13 cellular contexts compared by ENCODE assay signal in the genomic region with DNA sequence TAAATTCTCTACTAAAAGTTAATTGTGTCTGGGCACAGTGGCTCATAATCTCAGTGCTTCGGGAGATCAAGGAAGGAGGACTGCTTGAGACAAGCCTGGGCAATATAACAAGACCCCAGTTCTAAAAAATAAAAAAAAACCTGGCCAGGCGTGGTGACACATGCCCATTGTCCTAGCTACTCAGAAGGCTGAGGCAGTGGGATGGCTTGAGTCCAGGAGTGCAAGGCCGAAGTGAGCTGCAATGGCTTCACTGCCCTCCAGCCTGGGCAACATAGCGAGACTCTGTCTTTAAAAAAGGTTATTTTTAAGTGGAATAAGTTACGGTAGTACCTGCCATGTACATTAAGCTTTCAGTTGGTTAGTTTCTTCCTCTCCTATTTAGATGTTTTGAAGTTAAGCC. TPM values are rescaled to one million over a fixed set of nuclear protein-coding genes. Genes with fewer than 3 reads are reported as not detected.
DNase-seq lines count a peak whose midpoint lies in the region; ATAC-seq and TF ChIP-seq lines count a peak whose summit lies in the region.
"Had no signal": no experiment of that assay in that cellular context is flagged by ENCODE, and none has a peak within 500 bp of the region (broad histone marks: within the 10 kb centered on the region; RNA-seq: fewer than 3 reads in every experiment).

No MANE protein-coding gene starts in this region.

- no peaks in the 10 kb centered on the region for H4K20me1 ChIP-seq in GM23248 (ENCODE audit: insufficient read depth)
- H4K20me1 ChIP-seq in neural progenitor cell (ENCODE audit: low read depth), result no peaks in the 10 kb centered on the region

- peak overlapping the region; percentile 10 for H3K4me3 Mint-ChIP-seq in neural progenitor cell
- H3K4me3 Mint-ChIP-seq: stimulated activated naive B cell treated with anti-CD40 and anti-IgM and Interleukin-4, amounts not matched to agents 10 μg/mL and 1 μg/mL and 100 μg/mL, for 72 hours had no signal

- H3K79me2 ChIP-seq in GM23248 (ENCODE audit: insufficient read depth) (peaks cover 91% of the 10 kb centered on the region), neural progenitor cell (ENCODE audit: low read depth) (peaks cover 55% of the 10 kb centered on the region)

- H3K9me3 ChIP-seq in GM23248 (ENCODE audit: low read depth) (no peaks in the 10 kb centered on the region), SK-N-MC (ENCODE audit: low read depth, low read length) (no peaks in the 10 kb centered on the region), neural progenitor cell (ENCODE audit: low read depth) (no peaks in the 10 kb centered on the region)

- H3K36me3 Mint-ChIP-seq in neural progenitor cell, result peaks cover 13% of the 10 kb centered on the region

- no peaks in the 10 kb centered on the region for H3K9me2 ChIP-seq in GM23248 (ENCODE audit: insufficient read depth)

- H3K9ac ChIP-seq in GM23248 (peak overlapping the region; percentile 50; the same call in 1 of the 2 replicates), SK-N-MC (ENCODE audit: insufficient read length) (peak overlapping the region; percentile 79), neural progenitor cell (no peak overlapping the region)
- H3K9ac ChIP-seq: BLaER1 had no signal

- no peaks in the 10 kb centered on the region for H3K27me3 ChIP-seq in GM23248 (replicated peaks; ENCODE audit: insufficient read depth)
- no peaks in the 10 kb centered on the region for H3K27me3 ChIP-seq in neural progenitor cell
- H3K27me3 ChIP-seq: BLaER1 had no signal

- H3K4me1 ChIP-seq in GM23248 (ENCODE audit: insufficient read depth) (peaks cover 38% of the 10 kb centered on the region), neural progenitor cell (peaks cover 70% of the 10 kb centered on the region)

- peak overlapping the region; percentile 90 for H3K4me2 ChIP-seq in GM23248 (ENCODE audit: unreplicated experiment)
- peak overlapping the region; percentile 77 for H3K4me2 ChIP-seq in neural progenitor cell

- in situ Hi-C loops in GM23248 (cut with MboI), result no loop called here

- DNase-seq in GM23248 (peak; percentile 42), SK-N-MC (ENCODE audit: low read depth, low spot score) (no peak), epithelial cell of esophagus (ENCODE audit: low read depth) (peak; percentile 26), neural progenitor cell (ENCODE audit: low spot score) (no peak), activated gamma-delta T cell (lab: John Stamatoyannopoulos, UW) (no peak), medulla oblongata (ENCODE audit: extremely low spot score) (no peak)
- DNase-seq: activated naive CD4-positive, alpha-beta T cell; NCI-H2081; stimulated activated CD4-positive, alpha-beta T cell treated with anti-CD3 and anti-CD28 coated beads, Interleukin-2, amount 100 ng/mL, for 48 hours; stimulated activated naive B cell treated with anti-CD40 and anti-IgM and Interleukin-4, amounts not matched to agents 10 μg/mL and 1 μg/mL and 100 μg/mL, for 72 hours had no signal

- ATAC-seq in GM21737 (IDR thresholded peaks at IDR 0.05; ENCODE audit: unreplicated experiment) (no peak), GM21619 (IDR thresholded peaks at IDR 0.05; ENCODE audit: unreplicated experiment) (no peak)
- ATAC-seq: stimulated activated naive B cell treated with anti-CD40 and anti-IgM and Interleukin-4, amounts not matched to agents 10 μg/mL and 1 μg/mL and 100 μg/mL, for 72 hours had no signal

- peak overlapping the region; percentile 80 for H3K27ac ChIP-seq in GM23248
- peak overlapping the region; percentile 100 for H3K27ac ChIP-seq in SK-N-MC
- peak overlapping the region; percentile 76 for H3K27ac ChIP-seq in neural progenitor cell
- H3K27ac ChIP-seq: BLaER1 had no signal

- no peaks in the 10 kb centered on the region for H3K27me3 Mint-ChIP-seq in neural progenitor cell (ENCODE audit: insufficient read depth, low read depth)
- H3K27me3 Mint-ChIP-seq: stimulated activated naive B cell treated with anti-CD40 and anti-IgM and Interleukin-4, amounts not matched to agents 10 μg/mL and 1 μg/mL and 100 μg/mL, for 72 hours had no signal

- H3K36me3 ChIP-seq in GM23248 (ENCODE audit: low read depth) (no peaks in the 10 kb centered on the region), SK-N-MC (ENCODE audit: insufficient read depth, low read length) (peaks cover 2% of the 10 kb centered on the region), neural progenitor cell (no peaks in the 10 kb centered on the region)

- H3F3A ChIP-seq in GM23248 (ENCODE audit: insufficient read depth) (peaks cover 30% of the 10 kb centered on the region), neural progenitor cell (ENCODE audit: low read depth) (peaks cover 58% of the 10 kb centered on the region)

- H2AFZ ChIP-seq in GM23248, result no peak overlapping the region
- no peak overlapping the region for H2AFZ ChIP-seq in neural progenitor cell (replicated peaks)

- H3K4me1 Mint-ChIP-seq in neural progenitor cell, result peaks cover 46% of the 10 kb centered on the region

- no peak for TF ChIP-seq CTCF in epithelial cell of esophagus (IDR thresholded peaks at IDR 0.05; ENCODE audit: insufficient read depth, low read depth, low read length, missing control alignments)
- no peak for TF ChIP-seq CTCF in neural progenitor cell (IDR thresholded peaks at IDR 0.05)

- H3K9me3 Mint-ChIP-seq in neural progenitor cell, result peaks cover 2% of the 10 kb centered on the region
- H3K9me3 Mint-ChIP-seq: stimulated activated naive B cell treated with anti-CD40 and anti-IgM and Interleukin-4, amounts not matched to agents 10 μg/mL and 1 μg/mL and 100 μg/mL, for 72 hours had no signal

- H3K4me3 ChIP-seq in GM23248 (peak overlapping the region; percentile 47; the same call in 1 of the 2 replicates), SK-N-MC (peak overlapping the region; percentile 14; the same call in 1 of the 2 replicates), epithelial cell of esophagus (ENCODE audit: low read length) (no peak overlapping the region), neural progenitor cell (peak overlapping the region; percentile 14)
- H3K4me3 ChIP-seq: BLaER1 had no signal

- 66 to 77% methylated on average over 5 of the region's 5 CpGs for WGBS in GM23248 (ENCODE audit: low coverage in 1 of 2, low lambda C conversion rate in 2 of 2, missing lambda C conversion rate in 2 of 2), 2 experiments

- H3K27ac Mint-ChIP-seq in neural progenitor cell, result peak overlapping the region; percentile 47
- H3K27ac Mint-ChIP-seq: stimulated activated naive B cell treated with anti-CD40 and anti-IgM and Interleukin-4, amounts not matched to agents 10 μg/mL and 1 μg/mL and 100 μg/mL, for 72 hours had no signal

RNA-seq across cellular contexts. Expression of gene CDK14, which starts 28.9 kb away (rescaled TPM):
- total RNA-seq in GM23248 (2014; rRNA removed; shearing (Covaris generic)), result 21.2 and 24.9 TPM in 2 replicates
- 18.0 and 19.9 TPM in 2 replicates for polyA plus RNA-seq in GM23248 (2016; fragmentation: Nextera tagmentation; extraction: Ambion mirVana)
- 41.9 and 52.3 TPM in 2 replicates for total RNA-seq in neural progenitor cell (ENCODE audit: low replicate concordance)

Comparison
In these comparisons a context has a peak if more than half of its experiments do, and no peak if none do; other contexts are left out.
1. DNase-seq: peak in GM23248 (single experiment) and epithelial cell of esophagus (single experiment); none in SK-N-MC (single experiment), neural progenitor cell (single experiment), activated gamma-delta T cell (single experiment) and medulla oblongata (single experiment).
2. Peak in every context shown above with its lines, with median percentiles within 50 percentile points of each other: H3K27ac ChIP-seq.